ENCODE assay signal across 1 cellular context in genomic region chr1:67753776-67754525, GRCh38.
TF ChIP-seq lines count a peak whose summit lies in the region.

No MANE protein-coding gene starts in this region.

TF ChIP-seq in GM23338, 12 proteins besides CTCF, POLR2A, EP300 and RAD21:
- TF ChIP-seq ZNF462 (CRISPR knock-in tag; IDR thresholded peaks at IDR 0.05) (no peak), EZH2phosphoT487 (IDR thresholded peaks at IDR 0.05; ENCODE audit: unreplicated experiment) (no peak), NANOG (IDR thresholded peaks at IDR 0.05; ENCODE audit: borderline replicate concordance) (no peak), REST (IDR thresholded peaks at IDR 0.05; ENCODE audit: unreplicated experiment) (no peak), ZNF331 (CRISPR knock-in tag; IDR thresholded peaks at IDR 0.05; ENCODE audit: low read depth) (no peak), EZH2 (IDR thresholded peaks at IDR 0.05; ENCODE audit: low read depth, unreplicated experiment) (no peak), ETS1 (IDR thresholded peaks at IDR 0.05) (no peak)
